Comparison of ENCODE assay signal across 8 cellular contexts in the genomic region with DNA sequence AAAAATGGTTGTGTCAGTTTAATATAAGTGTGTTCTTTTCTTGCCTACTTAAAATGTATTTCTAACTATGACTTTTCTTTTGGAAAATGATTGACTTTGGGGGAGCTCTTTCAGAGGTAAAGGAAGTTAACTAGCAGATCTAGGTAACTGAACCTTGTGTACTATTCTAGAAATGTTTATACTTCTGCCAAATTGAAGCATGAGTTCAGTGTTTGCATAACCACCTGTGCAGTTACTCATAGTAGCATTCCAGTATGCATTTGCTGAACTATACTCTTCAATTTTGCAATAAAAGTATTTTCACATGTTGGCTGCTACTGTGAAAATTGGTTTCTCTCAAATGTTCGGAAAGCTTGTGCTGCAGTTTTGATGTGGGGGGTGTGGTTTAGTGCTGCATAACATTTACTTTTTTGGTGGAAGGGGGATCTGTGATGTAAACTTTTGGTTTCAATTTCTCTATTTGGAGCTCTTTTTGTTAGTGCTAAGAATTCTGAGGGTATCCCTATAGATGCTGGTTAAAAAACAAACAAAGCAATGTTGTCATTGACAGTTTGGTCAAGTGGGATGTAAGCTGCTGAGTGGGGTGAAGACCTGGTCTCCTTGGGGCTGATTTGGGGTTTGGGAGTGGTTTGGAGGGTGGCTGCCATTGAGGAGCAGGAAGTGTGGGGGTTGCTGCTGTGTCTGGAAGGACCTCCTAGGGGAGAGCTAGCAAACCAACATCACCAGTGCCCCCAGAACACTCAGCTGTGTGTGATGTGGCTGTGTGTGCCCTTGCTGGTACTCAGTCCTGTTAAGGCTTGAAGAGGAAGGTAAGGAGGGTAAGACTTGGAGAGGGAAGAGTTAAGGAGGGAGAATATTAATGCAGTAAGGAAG.
A peak's percentile ranks its signal among the peaks of the same experiment; 100 is the strongest.
DNase-seq lines count a peak whose midpoint lies in the region; ATAC-seq lines count a peak whose summit lies in the region.

No MANE protein-coding gene starts in this region.

- peak; percentile 53 for ATAC-seq in activated naive CD8-positive, alpha-beta T cell treated with anti-CD3 and anti-CD28 coated beads, Interleukin-2, amount 50 U/mL, for 24 hours
- no peak for ATAC-seq in GM21576 (IDR thresholded peaks at IDR 0.05; ENCODE audit: unreplicated experiment)

- H3K9me3 Mint-ChIP-seq in IgD-negative memory B cell: no peaks in the 10 kb centered on the region
- peaks cover 5% of the 10 kb centered on the region for H3K9me3 Mint-ChIP-seq in activated naive CD8-positive, alpha-beta T cell treated with anti-CD3 and anti-CD28 coated beads, Interleukin-2, amount 50 U/mL, for 24 hours

- DNase-seq in NCI-H345 (lab: John Stamatoyannopoulos, UW): peak; percentile 20
- no peak for DNase-seq in NCI-H345 treated with DMSO at 0.1 percent for 48 hours (lab: John Stamatoyannopoulos, UW; ENCODE audit: unreplicated experiment)
- peak; percentile 33 for DNase-seq in activated naive CD8-positive, alpha-beta T cell treated with anti-CD3 and anti-CD28 coated beads, Interleukin-2, amount 50 U/mL, for 24 hours
- DNase-seq in stimulated activated CD8-positive, alpha-beta memory T cell treated with anti-CD3 and anti-CD28 coated beads, Interleukin-12 subunit alpha, Interleukin-12 subunit beta, amount 100 ng/mL, for 4 hours (ENCODE audit: low read depth): peak; percentile 6
- no peak for DNase-seq in NCI-H1436 treated with DMSO at 0.1 percent for 48 hours (lab: John Stamatoyannopoulos, UW)
- no peak for DNase-seq in midbrain (lab: John Stamatoyannopoulos, UW)

- peaks cover 2% of the 10 kb centered on the region for H3K36me3 Mint-ChIP-seq in IgD-negative memory B cell
- H3K36me3 Mint-ChIP-seq in activated naive CD8-positive, alpha-beta T cell treated with anti-CD3 and anti-CD28 coated beads, Interleukin-2, amount 50 U/mL, for 24 hours (ENCODE audit: low read depth): no peaks in the 10 kb centered on the region

- peak overlapping the region; percentile 12 to 84 (median 17) for H3K27ac Mint-ChIP-seq in IgD-negative memory B cell
- peak overlapping the region; percentile 84 for H3K27ac Mint-ChIP-seq in activated naive CD8-positive, alpha-beta T cell treated with anti-CD3 and anti-CD28 coated beads, Interleukin-2, amount 50 U/mL, for 24 hours

- peak overlapping the region; percentile 16 to 84 (median 70) for H3K4me3 Mint-ChIP-seq in IgD-negative memory B cell
- H3K4me3 Mint-ChIP-seq in activated naive CD8-positive, alpha-beta T cell treated with anti-CD3 and anti-CD28 coated beads, Interleukin-2, amount 50 U/mL, for 24 hours: peak overlapping the region; percentile 80

- peaks cover 16 to 66% (median 48%) of the 10 kb centered on the region in 3 donors for H3K4me1 Mint-ChIP-seq in IgD-negative memory B cell
- H3K4me1 Mint-ChIP-seq in activated naive CD8-positive, alpha-beta T cell treated with anti-CD3 and anti-CD28 coated beads, Interleukin-2, amount 50 U/mL, for 24 hours: peaks cover 58% of the 10 kb centered on the region

- peaks cover 9% of the 10 kb centered on the region for H3K27me3 Mint-ChIP-seq in IgD-negative memory B cell
- no peaks in the 10 kb centered on the region for H3K27me3 Mint-ChIP-seq in activated naive CD8-positive, alpha-beta T cell treated with anti-CD3 and anti-CD28 coated beads, Interleukin-2, amount 50 U/mL, for 24 hours

Comparison
In these comparisons a context has a peak if more than half of its experiments do, and no peak if none do; other contexts are left out.
1. DNase-seq: peak in NCI-H345 (single experiment), activated naive CD8-positive, alpha-beta T cell treated with anti-CD3 and anti-CD28 coated beads, Interleukin-2, amount 50 U/mL, for 24 hours (single experiment) and stimulated activated CD8-positive, alpha-beta memory T cell treated with anti-CD3 and anti-CD28 coated beads, Interleukin-12 subunit alpha, Interleukin-12 subunit beta, amount 100 ng/mL, for 4 hours (single experiment); none in NCI-H345 treated with DMSO at 0.1 percent for 48 hours (single experiment), NCI-H1436 treated with DMSO at 0.1 percent for 48 hours (single experiment) and midbrain (single experiment).